In the genomic region with DNA sequence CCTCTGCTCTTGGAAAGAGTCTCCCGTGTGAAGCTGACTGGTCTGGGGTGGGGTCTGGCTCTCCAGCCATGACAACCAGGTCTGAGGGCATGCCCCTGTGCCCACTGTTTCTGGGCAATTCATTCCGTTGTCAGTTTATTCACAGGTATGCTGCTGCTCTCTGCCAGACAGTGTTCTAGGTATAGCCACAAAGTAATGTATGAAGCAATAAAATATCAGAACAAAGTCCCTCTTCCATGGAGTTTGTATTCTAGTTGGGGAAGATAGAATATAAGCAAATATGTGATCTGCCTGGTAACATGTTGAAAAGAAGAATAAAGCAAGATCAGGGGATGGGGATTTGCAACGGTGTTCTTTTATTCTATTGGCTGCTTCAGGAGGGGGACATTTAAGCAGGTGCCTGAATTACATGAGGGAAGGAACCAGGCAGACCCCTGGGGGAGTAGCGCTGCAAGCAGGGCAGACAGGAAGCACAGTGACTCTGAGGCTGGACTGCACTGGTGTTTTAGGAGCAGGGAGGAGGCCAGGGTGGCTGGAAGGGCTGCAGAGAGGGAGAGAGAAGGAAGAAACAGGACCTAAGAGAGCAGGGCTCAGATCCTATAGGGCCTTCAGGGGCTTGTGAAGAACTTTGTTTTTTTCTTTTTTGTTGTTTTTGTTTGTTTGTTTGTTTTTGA, we compare ENCODE assay signal across 19 cellular contexts.
DNase-seq lines count a peak whose midpoint lies in the region; ATAC-seq and TF ChIP-seq lines count a peak whose summit lies in the region.
"Had no signal": no experiment of that assay in that cellular context is flagged by ENCODE, and none has a peak within 500 bp of the region (broad histone marks: within the 10 kb centered on the region; RNA-seq: fewer than 3 reads in every experiment).

No MANE protein-coding gene starts in this region.

- H3K36me3 ChIP-seq in KOPT-K1 (ENCODE audit: insufficient read depth, low read length) (peaks cover 43% of the 10 kb centered on the region), neuronal stem cell (replicated peaks in 1 of 2; ENCODE audit: control insufficient read depth in 2 of 2, insufficient read depth in 2 of 2, low read length in 2 of 2) (peaks cover 0 to 23% of the 10 kb centered on the region in 2 donors)
- H3K36me3 ChIP-seq: cardiac muscle cell had no signal

- no peak overlapping the region for H3K4ac ChIP-seq in neuronal stem cell (ENCODE audit: low read length)

- no peak overlapping the region for H4K91ac ChIP-seq in neuronal stem cell (ENCODE audit: low read depth, low read length, poor library complexity)

- DNase-seq in activated CD8-positive, alpha-beta memory T cell treated with anti-CD3 and anti-CD28 coated beads, Interleukin-2, amount 10 ng/mL, durations not matched to agents 7 days and 5 days = no peak
- no peak for DNase-seq in activated CD8-positive, alpha-beta memory T cell treated with anti-CD3 and anti-CD28 coated beads, Interleukin-2, amount 50 U/mL, for 48 hours
- DNase-seq in activated naive CD8-positive, alpha-beta T cell treated with anti-CD3 and anti-CD28 coated beads, Interleukin-2, amount 10 ng/mL, durations not matched to agents 7 days and 5 days = no peak
- DNase-seq in neuronal stem cell (ENCODE audit: low spot score) (no peak), chondrocyte (ENCODE audit: low spot score) (no peak), Right ventricle myocardium inferior (ENCODE audit: missing footprints) (no peak)
- DNase-seq: activated CD4-positive, alpha-beta T cell treated with anti-CD3 and anti-CD28 coated beads for 48 hours; activated T-cell treated with anti-CD3 and anti-CD28 coated beads, Interleukin-2, amount 50 U/mL, for 1 hour; DND-41; erythroblast; foreskin melanocyte; kidney glomerular epithelial cell; mesenchymal stem cell; naive B cell; RPMI8226; stimulated activated CD8-positive, alpha-beta memory T cell treated with anti-CD3 and anti-CD28 coated beads, Interleukin-4, amount 100 ng/mL, for 48 hours had no signal

- H3K27ac ChIP-seq in KOPT-K1 (ENCODE audit: low read depth, low read length, poor library complexity, severe bottlenecking) (peak overlapping the region; percentile 11), neuronal stem cell (replicated peaks; ENCODE audit: low read length) (no peak overlapping the region)
- H3K27ac ChIP-seq: cardiac muscle cell had no signal

- peak overlapping the region; percentile 25 for H3K27ac Mint-ChIP-seq in activated CD8-positive, alpha-beta memory T cell treated with anti-CD3 and anti-CD28 coated beads, Interleukin-2, amount 10 ng/mL, durations not matched to agents 7 days and 5 days
- H3K27ac Mint-ChIP-seq in activated naive CD8-positive, alpha-beta T cell treated with anti-CD3 and anti-CD28 coated beads, Interleukin-2, amount 10 ng/mL, durations not matched to agents 7 days and 5 days = peak overlapping the region; percentile 83
- no peak overlapping the region for H3K27ac Mint-ChIP-seq in chondrocyte (ENCODE audit: unreplicated experiment)

- no peaks in the 10 kb centered on the region for H3K79me1 ChIP-seq in neuronal stem cell (ENCODE audit: low read depth, low read length)

- no peak overlapping the region for H3K4me2 ChIP-seq in neuronal stem cell (ENCODE audit: insufficient read depth, low read length, poor library complexity, severe bottlenecking)

- no peak for ATAC-seq in activated CD8-positive, alpha-beta memory T cell treated with anti-CD3 and anti-CD28 coated beads, Interleukin-2, amount 10 ng/mL, durations not matched to agents 7 days and 5 days
- ATAC-seq in activated naive CD8-positive, alpha-beta T cell treated with anti-CD3 and anti-CD28 coated beads, Interleukin-2, amount 10 ng/mL, durations not matched to agents 7 days and 5 days (ENCODE audit: low read depth) = no peak
- no peak for ATAC-seq in GM21528 (IDR thresholded peaks at IDR 0.05; ENCODE audit: low FRiP score, unreplicated experiment)
- ATAC-seq in Right ventricle myocardium inferior = no peak

- H3K27me3 Mint-ChIP-seq in activated CD8-positive, alpha-beta memory T cell treated with anti-CD3 and anti-CD28 coated beads, Interleukin-2, amount 10 ng/mL, durations not matched to agents 7 days and 5 days = no peaks in the 10 kb centered on the region
- no peaks in the 10 kb centered on the region for H3K27me3 Mint-ChIP-seq in activated naive CD8-positive, alpha-beta T cell treated with anti-CD3 and anti-CD28 coated beads, Interleukin-2, amount 10 ng/mL, durations not matched to agents 7 days and 5 days
- H3K27me3 Mint-ChIP-seq in chondrocyte (ENCODE audit: low read depth) = peaks cover 8% of the 10 kb centered on the region
- H3K27me3 Mint-ChIP-seq: naive B cell had no signal

- H2AK5ac ChIP-seq in neuronal stem cell (ENCODE audit: low read depth, low read length) = no peak overlapping the region

- H2AFZ ChIP-seq in neuronal stem cell (ENCODE audit: low read length) = no peak overlapping the region

- H3K9me3 ChIP-seq in KOPT-K1 (ENCODE audit: insufficient read depth, low read length, poor library complexity, severe bottlenecking) = no peaks in the 10 kb centered on the region
- H3K9me3 ChIP-seq in neuronal stem cell (replicated peaks in 1 of 2; ENCODE audit: control insufficient read depth in 2 of 2, insufficient read depth in 1 of 2, low read depth in 1 of 2, low read length in 2 of 2) = no peaks in the 10 kb centered on the region

- POLR2A ChIA-PET in activated naive CD8-positive, alpha-beta T cell treated with anti-CD3 and anti-CD28 coated beads, Interleukin-2, amount 10 ng/mL, durations not matched to agents 7 days and 5 days (lab: Charles Lee) = interaction anchor here (1.0 kb wide), 1 partner anchor 63 kb away, joined by 4 read pairs; the partner anchor contains the start of genes SORL1 and SORL1-AS1

- no peak overlapping the region for H2BK5ac ChIP-seq in neuronal stem cell (ENCODE audit: low read length)

- no peak overlapping the region for H3K14ac ChIP-seq in neuronal stem cell (ENCODE audit: low read length)

- no peak overlapping the region for H3K23ac ChIP-seq in neuronal stem cell (ENCODE audit: low read depth, low read length, poor library complexity)

- H3K9ac ChIP-seq in neuronal stem cell (ENCODE audit: low read depth, low read length, poor library complexity) = no peak overlapping the region

- no peak overlapping the region for H2BK120ac ChIP-seq in neuronal stem cell (ENCODE audit: low read depth, low read length)

- no peak overlapping the region for H3K4me3 Mint-ChIP-seq in activated CD8-positive, alpha-beta memory T cell treated with anti-CD3 and anti-CD28 coated beads, Interleukin-2, amount 10 ng/mL, durations not matched to agents 7 days and 5 days
- H3K4me3 Mint-ChIP-seq in activated naive CD8-positive, alpha-beta T cell treated with anti-CD3 and anti-CD28 coated beads, Interleukin-2, amount 10 ng/mL, durations not matched to agents 7 days and 5 days = peak overlapping the region; percentile 18
- H3K4me3 Mint-ChIP-seq in chondrocyte (ENCODE audit: unreplicated experiment) = no peak overlapping the region

- H3K4me3 ChIP-seq in neuronal stem cell (ENCODE audit: low read length in 2 of 2) = no peak overlapping the region
- H3K4me3 ChIP-seq: cardiac muscle cell had no signal

- CTCF ChIA-PET in activated CD8-positive, alpha-beta memory T cell treated with anti-CD3 and anti-CD28 coated beads, Interleukin-2, amount 10 ng/mL, durations not matched to agents 7 days and 5 days (lab: Charles Lee) = interaction anchor here (1.2 kb wide), 1 partner anchor 48 kb away, joined by 5 read pairs; no protein-coding TSS in a partner anchor

- H3K36me3 Mint-ChIP-seq in activated CD8-positive, alpha-beta memory T cell treated with anti-CD3 and anti-CD28 coated beads, Interleukin-2, amount 10 ng/mL, durations not matched to agents 7 days and 5 days = peaks cover 39% of the 10 kb centered on the region
- peaks cover 79% of the 10 kb centered on the region for H3K36me3 Mint-ChIP-seq in activated naive CD8-positive, alpha-beta T cell treated with anti-CD3 and anti-CD28 coated beads, Interleukin-2, amount 10 ng/mL, durations not matched to agents 7 days and 5 days
- H3K36me3 Mint-ChIP-seq in chondrocyte (ENCODE audit: low read depth) = no peaks in the 10 kb centered on the region

- H3K27me3 ChIP-seq in neuronal stem cell (ENCODE audit: control insufficient read depth in 3 of 3, insufficient read depth in 3 of 3, low read depth in 1 of 3, low read length in 3 of 3) = no peaks in the 10 kb centered on the region
- H3K27me3 ChIP-seq: cardiac muscle cell had no signal

- peaks cover 28% of the 10 kb centered on the region for H3K4me1 Mint-ChIP-seq in activated CD8-positive, alpha-beta memory T cell treated with anti-CD3 and anti-CD28 coated beads, Interleukin-2, amount 10 ng/mL, durations not matched to agents 7 days and 5 days
- H3K4me1 Mint-ChIP-seq in activated naive CD8-positive, alpha-beta T cell treated with anti-CD3 and anti-CD28 coated beads, Interleukin-2, amount 10 ng/mL, durations not matched to agents 7 days and 5 days = peaks cover 60% of the 10 kb centered on the region
- peaks cover 10% of the 10 kb centered on the region for H3K4me1 Mint-ChIP-seq in chondrocyte (ENCODE audit: low read depth)

- no peak overlapping the region for H2BK15ac ChIP-seq in neuronal stem cell (ENCODE audit: low read length)

- intact Hi-C loops in Right ventricle myocardium inferior (cut with DNase I) = no loop called here

- no peaks in the 10 kb centered on the region for H3K9me3 Mint-ChIP-seq in activated CD8-positive, alpha-beta memory T cell treated with anti-CD3 and anti-CD28 coated beads, Interleukin-2, amount 10 ng/mL, durations not matched to agents 7 days and 5 days (ENCODE audit: low read depth)
- no peaks in the 10 kb centered on the region for H3K9me3 Mint-ChIP-seq in activated naive CD8-positive, alpha-beta T cell treated with anti-CD3 and anti-CD28 coated beads, Interleukin-2, amount 10 ng/mL, durations not matched to agents 7 days and 5 days
- no peaks in the 10 kb centered on the region for H3K9me3 Mint-ChIP-seq in chondrocyte (ENCODE audit: low read depth)
- H3K9me3 Mint-ChIP-seq: naive B cell had no signal

- no peak overlapping the region for H4K8ac ChIP-seq in neuronal stem cell (ENCODE audit: low read depth, low read length)

- no peak overlapping the region for H2BK12ac ChIP-seq in neuronal stem cell (ENCODE audit: low read length)

- peak overlapping the region; percentile 22 for H3K18ac ChIP-seq in neuronal stem cell (ENCODE audit: low read length)

- no peak for TF ChIP-seq CTCF in chondrocyte (IDR thresholded peaks at IDR 0.05)

- peaks cover 0 to 10% of the 10 kb centered on the region in 2 donors for H3K4me1 ChIP-seq in neuronal stem cell (ENCODE audit: control insufficient read depth in 2 of 2, insufficient read depth in 1 of 2, low read depth in 1 of 2, low read length in 2 of 2)

- whole genome bisulfite sequencing in neuronal stem cell (ENCODE audit: extremely low coverage in 2 of 2, insufficient read length in 2 of 2, insufficient replicate concordance in 1 of 2), 2 donors = no CpG with 5 or more reads among the region's 4 CpGs
